17 cellular contexts compared by ENCODE assay signal in genomic region chr2:46804794-46805193, GRCh38.
DNase-seq lines count a peak whose midpoint lies in the region; ATAC-seq and TF ChIP-seq lines count a peak whose summit lies in the region.
"Had no signal": no experiment of that assay in that cellular context is flagged by ENCODE, and none has a peak within 500 bp of the region (broad histone marks: within the 10 kb centered on the region; RNA-seq: fewer than 3 reads in every experiment).

No MANE protein-coding gene starts in this region.

- CTCF ChIA-PET in MCF 10A (lab: Yijun Ruan, JAX) = interaction anchor here (0.6 kb wide), 2 partner anchors 15 to 351 kb away, joined by 3 read pairs; no protein-coding TSS in a partner anchor

- H3K4me3 Mint-ChIP-seq in MCF 10A (ENCODE audit: unreplicated experiment) = no peak overlapping the region
- H3K4me3 Mint-ChIP-seq: activated naive CD8-positive, alpha-beta T cell; CD8-positive, alpha-beta memory T cell; natural killer cell treated with Interleukin-12 subunit alpha and Interleukin-12 subunit beta and Interleukin-15 and Interleukin-18, amount 100 ng/mL, for 72 hours had no signal

- no peaks in the 10 kb centered on the region for H3K36me3 ChIP-seq in breast epithelium
- no peaks in the 10 kb centered on the region for H3K36me3 ChIP-seq in RWPE2 (ENCODE audit: low read depth)
- H3K36me3 ChIP-seq in body of pancreas (replicated peaks in 1 of 2; ENCODE audit: insufficient read depth in 1 of 2, low read depth in 2 of 2) = no peaks in the 10 kb centered on the region
- no peaks in the 10 kb centered on the region for H3K36me3 ChIP-seq in thyroid gland
- H3K36me3 ChIP-seq: thoracic aorta had no signal

- no TSS peak for BruUV-seq in MCF 10A (replicated peaks; lab: Mats Ljungman, UMichigan)

- H3K4me3 ChIP-seq in breast epithelium (no peak overlapping the region), RWPE2 (ENCODE audit: severe bottlenecking) (no peak overlapping the region), fibroblast of the aortic adventitia (ENCODE audit: low read depth, low read length) (no peak overlapping the region), body of pancreas (no peak overlapping the region), thyroid gland (replicated peaks in 1 of 3) (no peak overlapping the region)
- H3K4me3 ChIP-seq: thoracic aorta had no signal

- peaks cover 5% of the 10 kb centered on the region for H3K36me3 Mint-ChIP-seq in MCF 10A (ENCODE audit: insufficient read depth, unreplicated experiment)
- H3K36me3 Mint-ChIP-seq: activated naive CD8-positive, alpha-beta T cell; CD8-positive, alpha-beta memory T cell; natural killer cell treated with Interleukin-12 subunit alpha and Interleukin-12 subunit beta and Interleukin-15 and Interleukin-18, amount 100 ng/mL, for 72 hours had no signal

- H3K27ac ChIP-seq in breast epithelium = peak overlapping the region; percentile 62 to 91
- H3K27ac ChIP-seq in RWPE2 (ENCODE audit: poor library complexity, severe bottlenecking) = peak overlapping the region; percentile 85
- H3K27ac ChIP-seq in body of pancreas = no peak overlapping the region
- no peak overlapping the region for H3K27ac ChIP-seq in thyroid gland

- peaks cover 7% of the 10 kb centered on the region for H3K9me3 Mint-ChIP-seq in MCF 10A (ENCODE audit: unreplicated experiment)
- H3K9me3 Mint-ChIP-seq: natural killer cell treated with Interleukin-12 subunit alpha and Interleukin-12 subunit beta and Interleukin-15 and Interleukin-18, amount 100 ng/mL, for 72 hours had no signal

- H3K9me3 ChIP-seq in breast epithelium (no peaks in the 10 kb centered on the region), RWPE2 (ENCODE audit: severe bottlenecking) (no peaks in the 10 kb centered on the region), body of pancreas (no peaks in the 10 kb centered on the region), thyroid gland (no peaks in the 10 kb centered on the region)
- H3K9me3 ChIP-seq: thoracic aorta had no signal

- no peak for ATAC-seq in RWPE2 (ENCODE audit: low read depth)
- no peak for ATAC-seq in body of pancreas
- ATAC-seq: natural killer cell treated with Interleukin-12 subunit alpha and Interleukin-12 subunit beta and Interleukin-15 and Interleukin-18, amount 100 ng/mL, for 72 hours had no signal

- TF ChIP-seq CTCF in breast epithelium (IDR thresholded peaks at IDR 0.05) (no peak), MCF 10A (IDR thresholded peaks at IDR 0.05; ENCODE audit: unreplicated experiment) (no peak), RWPE2 (IDR thresholded peaks at IDR 0.05; ENCODE audit: poor library complexity, severe bottlenecking) (no peak), fibroblast of the aortic adventitia (IDR thresholded peaks at IDR 0.05; ENCODE audit: insufficient read depth, low read length) (no peak), body of pancreas (IDR thresholded peaks at IDR 0.05) (no peak), thyroid gland (IDR thresholded peaks at IDR 0.05) (no peak)

- H3K27me3 Mint-ChIP-seq in MCF 10A (ENCODE audit: insufficient read depth, unreplicated experiment) = no peaks in the 10 kb centered on the region

- DNase-seq in breast epithelium (ENCODE audit: low spot score in 2 of 2) (peak in 1 of 2 donors; percentile 16), MCF 10A (ENCODE audit: unreplicated experiment) (no peak), RWPE2 (ENCODE audit: low spot score) (no peak), fibroblast of the aortic adventitia (ENCODE audit: low read depth) (peak; percentile 65), stromal cell of bone marrow (ENCODE audit: low read depth) (peak; percentile 62), NCI-H524 treated with DMSO at 0.1 percent for 48 hours (lab: John Stamatoyannopoulos, UW) (no peak), body of pancreas (no peak), thyroid gland (no peak)
- DNase-seq: activated CD4-positive, alpha-beta T cell treated with anti-CD3 and anti-CD28 coated beads, Interleukin-2, amount 50 U/mL, for 1 hour; activated T-cell treated with anti-CD3 and anti-CD28 coated beads for 4 hours; CD8-positive, alpha-beta memory T cell; mesendoderm; NCI-H1694 treated with DMSO at 0.1 percent for 48 hours; NK-92 treated with Interleukin-12 subunit alpha and Interleukin-12 subunit beta, amount 100 ng/mL, for 24 hours had no signal

- intact Hi-C loops in breast epithelium (cut with DNase I; ENCODE audit: low total_unique reads) (no loop called here), MCF 10A (cut with micrococcal nuclease) (no loop called here), body of pancreas (cut with DNase I) (no loop called here), thyroid gland (cut with DNase I) (no loop called here)

- TF ChIP-seq POLR2A in breast epithelium (IDR thresholded peaks at IDR 0.05) (no peak), body of pancreas (IDR thresholded peaks at IDR 0.05) (no peak), thyroid gland (IDR thresholded peaks at IDR 0.05) (no peak)

- no peak overlapping the region for H3K27ac Mint-ChIP-seq in MCF 10A (ENCODE audit: low read depth, unreplicated experiment)
- H3K27ac Mint-ChIP-seq: activated naive CD8-positive, alpha-beta T cell; CD8-positive, alpha-beta memory T cell; natural killer cell treated with Interleukin-12 subunit alpha and Interleukin-12 subunit beta and Interleukin-15 and Interleukin-18, amount 100 ng/mL, for 72 hours had no signal

- POLR2A ChIA-PET in MCF 10A (lab: Yijun Ruan, JAX) = no interaction called here

- H3K4me1 Mint-ChIP-seq in MCF 10A (ENCODE audit: insufficient read depth, unreplicated experiment) = peaks cover 32% of the 10 kb centered on the region
- H3K4me1 Mint-ChIP-seq: CD8-positive, alpha-beta memory T cell had no signal

- H3K4me1 ChIP-seq in breast epithelium (peaks cover 4 to 5% of the 10 kb centered on the region in 2 donors), RWPE2 (ENCODE audit: insufficient read depth, poor library complexity, severe bottlenecking) (peaks cover 44% of the 10 kb centered on the region), body of pancreas (no peaks in the 10 kb centered on the region), thyroid gland (peaks cover 3 to 19% of the 10 kb centered on the region in 2 donors)

- 84 to 90% methylated on average over 3 of the region's 3 CpGs for WGBS in body of pancreas, 2 donors
- WGBS in thyroid gland, 2 donors = 87 to 94% methylated on average over 3 of the region's 3 CpGs

- H3K27me3 ChIP-seq in breast epithelium (no peaks in the 10 kb centered on the region), RWPE2 (ENCODE audit: insufficient read depth, poor library complexity, severe bottlenecking) (no peaks in the 10 kb centered on the region), body of pancreas (no peaks in the 10 kb centered on the region), thyroid gland (no peaks in the 10 kb centered on the region)

Comparison
In these comparisons a context has a peak if more than half of its experiments do, and no peak if none do; other contexts are left out.
1. DNase-seq: peak in fibroblast of the aortic adventitia (single experiment) and stromal cell of bone marrow (single experiment); none in MCF 10A (single experiment), RWPE2 (single experiment), NCI-H524 treated with DMSO at 0.1 percent for 48 hours (single experiment), body of pancreas (0 of 4) and thyroid gland (0 of 2).
2. H3K27ac ChIP-seq: peak in breast epithelium (2 of 2) and RWPE2 (single experiment); none in body of pancreas (0 of 4) and thyroid gland (0 of 3).